Comparison of ENCODE assay signal across 15 cellular contexts in the genomic region with DNA sequence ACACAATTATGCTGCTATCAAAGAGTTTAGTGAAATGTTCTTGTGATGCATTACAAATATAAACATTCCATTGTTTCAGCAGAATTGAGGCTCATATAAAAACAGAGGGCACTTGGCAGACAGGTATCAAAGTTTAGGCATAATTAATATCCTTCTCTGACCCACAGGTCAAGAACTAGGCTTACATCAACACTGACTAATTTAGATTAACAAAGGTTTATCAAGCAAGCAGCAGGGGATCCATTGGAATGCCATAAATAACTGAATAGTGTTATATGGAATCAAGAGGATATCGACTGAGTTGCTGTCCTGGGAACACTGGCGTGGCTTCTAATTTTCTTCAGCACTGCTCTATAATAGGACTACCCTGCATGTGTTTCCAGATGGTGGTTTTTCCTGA.
A peak's percentile ranks its signal among the peaks of the same experiment; 100 is the strongest.
DNase-seq lines count a peak whose midpoint lies in the region; ATAC-seq and TF ChIP-seq lines count a peak whose summit lies in the region.
"Had no signal": no experiment of that assay in that cellular context is flagged by ENCODE, and none has a peak within 500 bp of the region (broad histone marks: within the 10 kb centered on the region; RNA-seq: fewer than 3 reads in every experiment).

No MANE protein-coding gene starts in this region.

- DNase-seq in Caki2 (ENCODE audit: low read depth) (peak; percentile 0), MG63 (peak; percentile 17), astrocyte of the cerebellum (ENCODE audit: low read depth) (peak; percentile 4), mesendoderm (peak; percentile 84), sigmoid colon (no peak), SK-N-DZ (ENCODE audit: low spot score) (no peak)
- DNase-seq: BE2C; CD4-positive, alpha-beta memory T cell; COR-L47; DMS53; IMR-90; KBM-7 had no signal

- peaks cover 10% of the 10 kb centered on the region for H3K9me3 ChIP-seq in MG63
- H3K9me3 ChIP-seq in sigmoid colon = no peaks in the 10 kb centered on the region
- H3K9me3 ChIP-seq: BE2C, HAP-1 had no signal

- H3K4ac ChIP-seq in mesendoderm (ENCODE audit: low read depth, low read length) = no peak overlapping the region

- H3K27ac ChIP-seq in mesendoderm (ENCODE audit: low read depth, low read length) (no peak overlapping the region), sigmoid colon (no peak overlapping the region)
- H3K27ac ChIP-seq: C4-2B had no signal

- H3K23ac ChIP-seq in mesendoderm (ENCODE audit: low read length) = no peak overlapping the region

- H3K27me3 ChIP-seq in MG63 (no peaks in the 10 kb centered on the region), mesendoderm (ENCODE audit: insufficient read depth, low read length, poor library complexity) (no peaks in the 10 kb centered on the region), sigmoid colon (no peaks in the 10 kb centered on the region)
- H3K27me3 ChIP-seq: BE2C had no signal

- TF ChIP-seq POLR2A in sigmoid colon (IDR thresholded peaks at IDR 0.05) = no peak

- no peak overlapping the region for H3K56ac ChIP-seq in mesendoderm (ENCODE audit: low read length)

- TF ChIP-seq CTCF in astrocyte of the cerebellum (IDR thresholded peaks at IDR 0.05; ENCODE audit: low read depth, low read length, missing control alignments) = no peak
- no peak for TF ChIP-seq CTCF in sigmoid colon (IDR thresholded peaks at IDR 0.05)

- no peak overlapping the region for H2AK5ac ChIP-seq in mesendoderm (ENCODE audit: low read length)

- no peak for TF ChIP-seq EP300 in sigmoid colon (IDR thresholded peaks at IDR 0.05)

- in situ Hi-C loops in Caki2 (cut with HindIII; ENCODE audit: low pct_unique_long_range_greater_than_20kb, low sequenced_read_pairs) (no loop called here), astrocyte of the cerebellum (cut with HindIII; ENCODE audit: low sequenced_read_pairs) (no loop called here)

- H3K4me3 ChIP-seq in MG63 (no peak overlapping the region), astrocyte of the cerebellum (ENCODE audit: low read depth, low read length) (no peak overlapping the region), mesendoderm (ENCODE audit: low read length) (no peak overlapping the region), sigmoid colon (no peak overlapping the region)
- H3K4me3 ChIP-seq: HAP-1 had no signal

- no peak overlapping the region for H4K5ac ChIP-seq in mesendoderm (ENCODE audit: low read length)

- H3K36me3 ChIP-seq in MG63 = no peaks in the 10 kb centered on the region
- no peaks in the 10 kb centered on the region for H3K36me3 ChIP-seq in mesendoderm (ENCODE audit: control insufficient read depth, insufficient read depth, low read length)
- H3K36me3 ChIP-seq in sigmoid colon = no peaks in the 10 kb centered on the region
- H3K36me3 ChIP-seq: BE2C, HAP-1 had no signal

- H2BK120ac ChIP-seq in mesendoderm (ENCODE audit: low read depth, low read length) = no peak overlapping the region

- ATAC-seq in SK-N-SH treated with all-trans-retinoic acid at 6 μM for 48 hours = no peak

- no peak overlapping the region for H2BK5ac ChIP-seq in mesendoderm (ENCODE audit: low read length)

- H3K79me2 ChIP-seq in mesendoderm (ENCODE audit: control insufficient read depth, insufficient read depth, low read length) = no peaks in the 10 kb centered on the region

- H3K9ac ChIP-seq in mesendoderm (ENCODE audit: low read length) = no peak overlapping the region

- H3K4me1 ChIP-seq in mesendoderm (ENCODE audit: control insufficient read depth, low read depth, low read length) (peaks cover 2% of the 10 kb centered on the region), sigmoid colon (no peaks in the 10 kb centered on the region)
- H3K4me1 ChIP-seq: BE2C, HAP-1 had no signal

- no peaks in the 10 kb centered on the region for H3K79me1 ChIP-seq in mesendoderm (ENCODE audit: low read length)

- WGBS in mesendoderm (ENCODE audit: extremely low coverage, insufficient coverage, low lambda C conversion rate) = no CpG with 5 or more reads among the region's 2 CpGs
- 65 to 83% methylated on average over 2 of the region's 2 CpGs for WGBS in sigmoid colon, 2 donors

- H2BK15ac ChIP-seq in mesendoderm (replicated peaks; ENCODE audit: low read depth) = no peak overlapping the region

- H3K4me2 ChIP-seq in mesendoderm (ENCODE audit: low read length) = no peak overlapping the region

- intact Hi-C loops in sigmoid colon (cut with DNase I) = no loop called here

- no peak overlapping the region for H4K8ac ChIP-seq in mesendoderm (ENCODE audit: low read depth, low read length)

- H3K18ac ChIP-seq in mesendoderm (ENCODE audit: low read length) = no peak overlapping the region

TF ChIP-seq in SK-N-SH treated with all-trans-retinoic acid at 6 μM for 48 hours, 23 proteins besides CTCF, POLR2A, EP300 and RAD21 (continues in another document):
- TF ChIP-seq ISL1 (CRISPR knock-in tag; IDR thresholded peaks at IDR 0.05) (no peak), ESRRG (CRISPR knock-in tag; IDR thresholded peaks at IDR 0.05) (no peak), ARNTL (CRISPR knock-in tag; IDR thresholded peaks at IDR 0.05; ENCODE audit: borderline replicate concordance, low read depth) (no peak), TOX (CRISPR knock-in tag; IDR thresholded peaks at IDR 0.05; ENCODE audit: borderline replicate concordance) (no peak), SNAI2 (CRISPR knock-in tag; IDR thresholded peaks at IDR 0.05) (no peak), GLIS3 (CRISPR knock-in tag; IDR thresholded peaks at IDR 0.05) (no peak), ZFP30 (CRISPR knock-in tag; IDR thresholded peaks at IDR 0.05) (no peak), CSDC2 (CRISPR knock-in tag; IDR thresholded peaks at IDR 0.05) (no peak), ZNF565 (CRISPR knock-in tag; conservative IDR thresholded peaks at IDR 0.05; ENCODE audit: low read depth) (no peak), OSR1 (CRISPR knock-in tag; IDR thresholded peaks at IDR 0.05) (no peak), PPARA (CRISPR knock-in tag; IDR thresholded peaks at IDR 0.05; ENCODE audit: borderline replicate concordance) (no peak), RARB (CRISPR knock-in tag; IDR thresholded peaks at IDR 0.05) (no peak), TCF4 (CRISPR knock-in tag; IDR thresholded peaks at IDR 0.05; ENCODE audit: borderline replicate concordance) (no peak)
- TF ChIP-seq, protein P1, sequence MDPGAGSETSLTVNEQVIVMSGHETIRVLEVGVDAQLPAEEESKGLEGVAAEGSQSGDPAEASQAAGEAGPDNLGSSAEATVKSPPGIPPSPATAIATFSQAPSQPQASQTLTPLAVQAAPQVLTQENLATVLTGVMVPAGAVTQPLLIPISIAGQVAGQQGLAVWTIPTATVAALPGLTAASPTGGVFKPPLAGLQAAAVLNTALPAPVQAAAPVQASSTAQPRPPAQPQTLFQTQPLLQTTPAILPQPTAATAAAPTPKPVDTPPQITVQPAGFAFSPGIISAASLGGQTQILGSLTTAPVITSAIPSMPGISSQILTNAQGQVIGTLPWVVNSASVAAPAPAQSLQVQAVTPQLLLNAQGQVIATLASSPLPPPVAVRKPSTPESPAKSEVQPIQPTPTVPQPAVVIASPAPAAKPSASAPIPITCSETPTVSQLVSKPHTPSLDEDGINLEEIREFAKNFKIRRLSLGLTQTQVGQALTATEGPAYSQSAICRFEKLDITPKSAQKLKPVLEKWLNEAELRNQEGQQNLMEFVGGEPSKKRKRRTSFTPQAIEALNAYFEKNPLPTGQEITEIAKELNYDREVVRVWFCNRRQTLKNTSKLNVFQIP (CRISPR knock-in tag; IDR thresholded peaks at IDR 0.05; ENCODE audit: borderline replicate concordance, low read depth) = no peak
- TF ChIP-seq, protein P2, sequence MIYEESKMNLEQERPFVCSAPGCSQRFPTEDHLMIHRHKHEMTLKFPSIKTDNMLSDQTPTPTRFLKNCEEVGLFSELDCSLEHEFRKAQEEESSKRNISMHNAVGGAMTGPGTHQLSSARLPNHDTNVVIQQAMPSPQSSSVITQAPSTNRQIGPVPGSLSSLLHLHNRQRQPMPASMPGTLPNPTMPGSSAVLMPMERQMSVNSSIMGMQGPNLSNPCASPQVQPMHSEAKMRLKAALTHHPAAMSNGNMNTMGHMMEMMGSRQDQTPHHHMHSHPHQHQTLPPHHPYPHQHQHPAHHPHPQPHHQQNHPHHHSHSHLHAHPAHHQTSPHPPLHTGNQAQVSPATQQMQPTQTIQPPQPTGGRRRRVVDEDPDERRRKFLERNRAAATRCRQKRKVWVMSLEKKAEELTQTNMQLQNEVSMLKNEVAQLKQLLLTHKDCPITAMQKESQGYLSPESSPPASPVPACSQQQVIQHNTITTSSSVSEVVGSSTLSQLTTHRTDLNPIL (CRISPR knock-in tag; IDR thresholded peaks at IDR 0.05; ENCODE audit: low read depth) = no peak
- TF ChIP-seq, protein P3, sequence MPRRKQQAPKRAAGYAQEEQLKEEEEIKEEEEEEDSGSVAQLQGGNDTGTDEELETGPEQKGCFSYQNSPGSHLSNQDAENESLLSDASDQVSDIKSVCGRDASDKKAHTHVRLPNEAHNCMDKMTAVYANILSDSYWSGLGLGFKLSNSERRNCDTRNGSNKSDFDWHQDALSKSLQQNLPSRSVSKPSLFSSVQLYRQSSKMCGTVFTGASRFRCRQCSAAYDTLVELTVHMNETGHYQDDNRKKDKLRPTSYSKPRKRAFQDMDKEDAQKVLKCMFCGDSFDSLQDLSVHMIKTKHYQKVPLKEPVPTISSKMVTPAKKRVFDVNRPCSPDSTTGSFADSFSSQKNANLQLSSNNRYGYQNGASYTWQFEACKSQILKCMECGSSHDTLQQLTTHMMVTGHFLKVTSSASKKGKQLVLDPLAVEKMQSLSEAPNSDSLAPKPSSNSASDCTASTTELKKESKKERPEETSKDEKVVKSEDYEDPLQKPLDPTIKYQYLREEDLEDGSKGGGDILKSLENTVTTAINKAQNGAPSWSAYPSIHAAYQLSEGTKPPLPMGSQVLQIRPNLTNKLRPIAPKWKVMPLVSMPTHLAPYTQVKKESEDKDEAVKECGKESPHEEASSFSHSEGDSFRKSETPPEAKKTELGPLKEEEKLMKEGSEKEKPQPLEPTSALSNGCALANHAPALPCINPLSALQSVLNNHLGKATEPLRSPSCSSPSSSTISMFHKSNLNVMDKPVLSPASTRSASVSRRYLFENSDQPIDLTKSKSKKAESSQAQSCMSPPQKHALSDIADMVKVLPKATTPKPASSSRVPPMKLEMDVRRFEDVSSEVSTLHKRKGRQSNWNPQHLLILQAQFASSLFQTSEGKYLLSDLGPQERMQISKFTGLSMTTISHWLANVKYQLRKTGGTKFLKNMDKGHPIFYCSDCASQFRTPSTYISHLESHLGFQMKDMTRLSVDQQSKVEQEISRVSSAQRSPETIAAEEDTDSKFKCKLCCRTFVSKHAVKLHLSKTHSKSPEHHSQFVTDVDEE (CRISPR knock-in tag; IDR thresholded peaks at IDR 0.05) = no peak

Comparison
In these comparisons a context has a peak if more than half of its experiments do, and no peak if none do; other contexts are left out.
1. DNase-seq: peak in Caki2 (single experiment), MG63 (single experiment), astrocyte of the cerebellum (single experiment) and mesendoderm (single experiment); none in sigmoid colon (single experiment) and SK-N-DZ (single experiment).